In the genomic region with DNA sequence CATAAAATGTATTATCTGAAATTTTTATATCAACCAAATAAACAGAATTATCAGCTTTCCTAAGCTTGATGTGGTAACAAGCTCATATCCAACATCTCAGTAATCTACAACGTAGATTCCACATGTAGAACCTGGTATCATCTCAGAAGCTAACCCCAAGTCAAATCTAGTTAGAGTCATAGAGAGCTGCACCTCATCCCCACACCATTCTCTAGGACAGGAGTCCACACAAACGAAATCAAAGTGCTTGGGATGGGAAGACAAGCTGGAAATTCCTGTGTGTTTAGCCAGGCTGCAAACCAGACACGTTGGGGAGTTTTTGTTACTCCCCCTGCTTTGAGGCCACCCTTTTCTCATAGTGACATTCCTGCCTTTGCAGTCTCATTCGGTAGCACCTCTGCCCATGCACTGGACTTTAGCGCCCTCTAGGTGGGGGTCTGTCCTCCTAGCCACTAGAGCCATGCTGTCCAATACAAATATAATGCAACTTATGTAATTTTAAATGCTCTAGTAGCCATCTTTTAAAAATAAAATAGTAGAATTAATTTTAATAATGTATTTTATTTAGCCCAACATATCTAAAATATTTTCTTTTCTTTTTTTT, we compare ENCODE assay signal across 1 cellular context.
TF ChIP-seq lines count a peak whose summit lies in the region.

No MANE protein-coding gene starts in this region.

TF ChIP-seq in GM23338, 12 proteins besides CTCF, POLR2A, EP300 and RAD21 (continued from another document):
- TF ChIP-seq, protein P1, sequence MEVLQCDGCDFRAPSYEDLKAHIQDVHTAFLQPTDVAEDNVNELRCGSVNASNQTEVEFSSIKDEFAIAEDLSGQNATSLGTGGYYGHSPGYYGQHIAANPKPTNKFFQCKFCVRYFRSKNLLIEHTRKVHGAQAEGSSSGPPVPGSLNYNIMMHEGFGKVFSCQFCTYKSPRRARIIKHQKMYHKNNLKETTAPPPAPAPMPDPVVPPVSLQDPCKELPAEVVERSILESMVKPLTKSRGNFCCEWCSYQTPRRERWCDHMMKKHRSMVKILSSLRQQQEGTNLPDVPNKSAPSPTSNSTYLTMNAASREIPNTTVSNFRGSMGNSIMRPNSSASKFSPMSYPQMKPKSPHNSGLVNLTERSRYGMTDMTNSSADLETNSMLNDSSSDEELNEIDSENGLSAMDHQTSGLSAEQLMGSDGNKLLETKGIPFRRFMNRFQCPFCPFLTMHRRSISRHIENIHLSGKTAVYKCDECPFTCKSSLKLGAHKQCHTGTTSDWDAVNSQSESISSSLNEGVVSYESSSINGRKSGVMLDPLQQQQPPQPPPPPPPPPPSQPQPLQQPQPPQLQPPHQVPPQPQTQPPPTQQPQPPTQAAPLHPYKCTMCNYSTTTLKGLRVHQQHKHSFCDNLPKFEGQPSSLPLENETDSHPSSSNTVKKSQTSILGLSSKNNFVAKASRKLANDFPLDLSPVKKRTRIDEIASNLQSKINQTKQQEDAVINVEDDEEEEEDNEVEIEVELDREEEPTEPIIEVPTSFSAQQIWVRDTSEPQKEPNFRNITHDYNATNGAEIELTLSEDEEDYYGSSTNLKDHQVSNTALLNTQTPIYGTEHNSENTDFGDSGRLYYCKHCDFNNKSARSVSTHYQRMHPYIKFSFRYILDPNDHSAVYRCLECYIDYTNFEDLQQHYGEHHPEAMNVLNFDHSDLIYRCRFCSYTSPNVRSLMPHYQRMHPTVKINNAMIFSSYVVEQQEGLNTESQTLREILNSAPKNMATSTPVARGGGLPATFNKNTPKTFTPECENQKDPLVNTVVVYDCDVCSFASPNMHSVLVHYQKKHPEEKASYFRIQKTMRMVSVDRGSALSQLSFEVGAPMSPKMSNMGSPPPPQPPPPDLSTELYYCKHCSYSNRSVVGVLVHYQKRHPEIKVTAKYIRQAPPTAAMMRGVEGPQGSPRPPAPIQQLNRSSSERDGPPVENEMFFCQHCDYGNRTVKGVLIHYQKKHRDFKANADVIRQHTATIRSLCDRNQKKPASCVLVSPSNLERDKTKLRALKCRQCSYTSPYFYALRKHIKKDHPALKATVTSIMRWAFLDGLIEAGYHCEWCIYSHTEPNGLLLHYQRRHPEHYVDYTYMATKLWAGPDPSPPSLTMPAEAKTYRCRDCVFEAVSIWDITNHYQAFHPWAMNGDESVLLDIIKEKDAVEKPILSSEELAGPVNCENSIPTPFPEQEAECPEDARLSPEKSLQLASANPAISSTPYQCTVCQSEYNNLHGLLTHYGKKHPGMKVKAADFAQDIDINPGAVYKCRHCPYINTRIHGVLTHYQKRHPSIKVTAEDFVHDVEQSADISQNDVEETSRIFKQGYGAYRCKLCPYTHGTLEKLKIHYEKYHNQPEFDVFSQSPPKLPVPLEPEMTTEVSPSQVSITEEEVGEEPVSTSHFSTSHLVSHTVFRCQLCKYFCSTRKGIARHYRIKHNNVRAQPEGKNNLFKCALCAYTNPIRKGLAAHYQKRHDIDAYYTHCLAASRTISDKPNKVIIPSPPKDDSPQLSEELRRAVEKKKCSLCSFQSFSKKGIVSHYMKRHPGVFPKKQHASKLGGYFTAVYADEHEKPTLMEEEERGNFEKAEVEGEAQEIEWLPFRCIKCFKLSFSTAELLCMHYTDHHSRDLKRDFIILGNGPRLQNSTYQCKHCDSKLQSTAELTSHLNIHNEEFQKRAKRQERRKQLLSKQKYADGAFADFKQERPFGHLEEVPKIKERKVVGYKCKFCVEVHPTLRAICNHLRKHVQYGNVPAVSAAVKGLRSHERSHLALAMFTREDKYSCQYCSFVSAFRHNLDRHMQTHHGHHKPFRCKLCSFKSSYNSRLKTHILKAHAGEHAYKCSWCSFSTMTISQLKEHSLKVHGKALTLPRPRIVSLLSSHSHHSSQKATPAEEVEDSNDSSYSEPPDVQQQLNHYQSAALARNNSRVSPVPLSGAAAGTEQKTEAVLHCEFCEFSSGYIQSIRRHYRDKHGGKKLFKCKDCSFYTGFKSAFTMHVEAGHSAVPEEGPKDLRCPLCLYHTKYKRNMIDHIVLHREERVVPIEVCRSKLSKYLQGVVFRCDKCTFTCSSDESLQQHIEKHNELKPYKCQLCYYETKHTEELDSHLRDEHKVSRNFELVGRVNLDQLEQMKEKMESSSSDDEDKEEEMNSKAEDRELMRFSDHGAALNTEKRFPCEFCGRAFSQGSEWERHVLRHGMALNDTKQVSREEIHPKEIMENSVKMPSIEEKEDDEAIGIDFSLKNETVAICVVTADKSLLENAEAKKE (CRISPR knock-in tag; IDR thresholded peaks at IDR 0.05), result no peak
